In genomic region chr1:54254055-54254454, GRCh38 we compare ENCODE assay signal across 8 cellular contexts. TPM values are rescaled to one million over a fixed set of nuclear protein-coding genes. Genes with fewer than 3 reads are reported as not detected.
DNase-seq lines count a peak whose midpoint lies in the region; ATAC-seq and TF ChIP-seq lines count a peak whose summit lies in the region.

No MANE protein-coding gene starts in this region.

- no peaks in the 10 kb centered on the region for H3K27me3 Mint-ChIP-seq in osteocyte (ENCODE audit: unreplicated experiment)
- H3K27me3 Mint-ChIP-seq in activated CD4-positive, alpha-beta T cell treated with anti-CD3 and anti-CD28 coated beads for 36 hours = no peaks in the 10 kb centered on the region

- DNase-seq in HCEC 1CT = peak; percentile 10
- peak; percentile 75 for DNase-seq in NCI-H345 (lab: John Stamatoyannopoulos, UW)
- DNase-seq in cerebellum (ENCODE audit: low spot score) = peak; percentile 72
- DNase-seq in osteocyte (ENCODE audit: extremely low spot score, unreplicated experiment) = no peak
- no peak for DNase-seq in activated CD4-positive, alpha-beta T cell treated with anti-CD3 and anti-CD28 coated beads for 36 hours

- no peak for ATAC-seq in HG02885 (IDR thresholded peaks at IDR 0.05; ENCODE audit: poor library complexity, unreplicated experiment)
- ATAC-seq in HG02610 (IDR thresholded peaks at IDR 0.05; ENCODE audit: unreplicated experiment) = no peak
- ATAC-seq in activated CD4-positive, alpha-beta T cell treated with anti-CD3 and anti-CD28 coated beads for 36 hours = no peak
- no peak for ATAC-seq in GM18517 (IDR thresholded peaks at IDR 0.05; ENCODE audit: unreplicated experiment)

- intact Hi-C loops in activated CD4-positive, alpha-beta T cell treated with anti-CD3 and anti-CD28 coated beads for 36 hours (cut with DNase I, micrococcal nuclease) = no loop called here

- no peaks in the 10 kb centered on the region for H3K9me3 Mint-ChIP-seq in osteocyte (ENCODE audit: unreplicated experiment)
- no peaks in the 10 kb centered on the region for H3K9me3 Mint-ChIP-seq in activated CD4-positive, alpha-beta T cell treated with anti-CD3 and anti-CD28 coated beads for 36 hours (ENCODE audit: low read depth)

- POLR2A ChIA-PET in activated CD4-positive, alpha-beta T cell treated with anti-CD3 and anti-CD28 coated beads for 36 hours (lab: Charles Lee) = no interaction called here

- peaks cover 10% of the 10 kb centered on the region for H3K36me3 Mint-ChIP-seq in osteocyte (ENCODE audit: unreplicated experiment)
- peaks cover 6% of the 10 kb centered on the region for H3K36me3 Mint-ChIP-seq in activated CD4-positive, alpha-beta T cell treated with anti-CD3 and anti-CD28 coated beads for 36 hours (ENCODE audit: low read depth)

- peaks cover 49% of the 10 kb centered on the region for H3K4me1 Mint-ChIP-seq in osteocyte (ENCODE audit: unreplicated experiment)
- H3K4me1 Mint-ChIP-seq in activated CD4-positive, alpha-beta T cell treated with anti-CD3 and anti-CD28 coated beads for 36 hours = peaks cover 4% of the 10 kb centered on the region

- no peak overlapping the region for H3K4me3 Mint-ChIP-seq in osteocyte (ENCODE audit: unreplicated experiment)
- H3K4me3 Mint-ChIP-seq in activated CD4-positive, alpha-beta T cell treated with anti-CD3 and anti-CD28 coated beads for 36 hours = no peak overlapping the region

- TF ChIP-seq CTCF in osteocyte (IDR thresholded peaks at IDR 0.05) = no peak

- peak overlapping the region; percentile 80 for H3K27ac Mint-ChIP-seq in osteocyte (ENCODE audit: unreplicated experiment)
- no peak overlapping the region for H3K27ac Mint-ChIP-seq in activated CD4-positive, alpha-beta T cell treated with anti-CD3 and anti-CD28 coated beads for 36 hours

- CTCF ChIA-PET in activated CD4-positive, alpha-beta T cell treated with anti-CD3 and anti-CD28 coated beads for 36 hours (lab: Charles Lee) = no interaction called here

RNA-seq across cellular contexts. Expression of gene MRPL37, which starts 54.1 kb away (rescaled TPM):
- total RNA-seq in cerebellum (22.3 TPM), osteocyte (73.7 and 78.2 TPM in 2 replicates)
- total RNA-seq in activated CD4-positive, alpha-beta T cell treated with anti-CD3 and anti-CD28 coated beads for 36 hours = 100 to 1,000 TPM; 177 to 189 TPM

RNA-seq across cellular contexts. Expression of gene CYB5RL, which starts 54.2 kb away (rescaled TPM):
- total RNA-seq in cerebellum (5.7 TPM), osteocyte (10.7 and 12.4 TPM in 2 replicates)
- total RNA-seq in activated CD4-positive, alpha-beta T cell treated with anti-CD3 and anti-CD28 coated beads for 36 hours = 10 to 100 TPM; 13.1 to 13.5 TPM

Comparison
In these comparisons a context has a peak if more than half of its experiments do, and no peak if none do; other contexts are left out.
1. DNase-seq: peak in HCEC 1CT (single experiment), NCI-H345 (single experiment) and cerebellum (single experiment); none in osteocyte (single experiment) and activated CD4-positive, alpha-beta T cell treated with anti-CD3 and anti-CD28 coated beads for 36 hours (single experiment).